In the genomic region with DNA sequence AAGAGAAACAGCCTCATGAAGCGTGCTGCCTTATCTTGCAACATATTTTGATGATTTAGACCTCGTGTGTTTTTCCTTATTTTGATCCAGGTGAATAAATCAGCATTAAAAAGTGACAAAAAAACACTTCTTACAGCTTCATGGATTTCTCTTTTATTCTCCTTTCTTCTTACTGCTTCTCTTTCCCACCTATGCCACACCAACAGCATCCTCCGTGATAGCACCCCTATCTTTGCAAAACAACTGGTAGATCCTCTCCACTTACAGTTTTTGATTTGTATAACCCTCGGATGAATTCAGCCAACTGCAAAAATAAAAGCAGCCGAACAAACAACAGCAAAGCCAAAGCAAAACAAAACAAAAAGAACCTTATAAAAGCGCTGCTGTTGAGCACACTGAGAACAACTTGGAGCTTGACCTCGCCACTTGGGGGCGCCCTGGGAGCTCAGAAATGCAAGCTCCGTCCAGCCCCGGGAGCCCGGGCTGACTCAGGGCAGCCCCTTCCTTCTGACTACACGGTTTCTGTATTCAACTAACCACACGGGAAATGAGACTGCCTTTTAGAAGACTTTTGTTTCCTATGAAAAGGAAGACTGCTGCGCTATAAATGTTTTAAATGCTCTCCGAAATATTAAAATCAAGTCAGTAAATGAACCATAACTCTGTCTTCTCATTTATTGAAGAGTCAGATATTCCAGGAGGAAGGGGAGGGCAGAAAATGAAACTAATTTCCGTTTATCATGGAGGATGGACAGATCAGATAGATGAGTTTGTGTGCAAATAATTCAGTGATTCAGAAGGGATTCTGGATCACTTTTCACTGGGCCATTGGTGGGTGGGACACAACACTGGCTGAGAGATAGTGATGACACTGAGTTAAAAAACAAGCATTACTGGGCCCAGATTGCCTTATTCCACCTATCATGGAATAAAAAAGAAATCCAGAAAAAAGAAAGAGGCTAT, we compare ENCODE assay signal across 8 cellular contexts.
DNase-seq lines count a peak whose midpoint lies in the region; ATAC-seq, FAIRE-seq and TF ChIP-seq lines count a peak whose summit lies in the region.
"Not testable (repeated sequence)": the region's sequence is repeated elsewhere in the genome, so short reads cannot be mapped to it uniquely, and the experiment has no call there.

No MANE protein-coding gene starts in this region.

- H3K27me3 ChIP-seq in DND-41 (ENCODE audit: insufficient read depth, low read length, poor library complexity); parathyroid adenoma (ENCODE audit: control insufficient read depth, insufficient read depth, low read length): not testable (repeated sequence)

- H2AFZ ChIP-seq in DND-41 (ENCODE audit: low read depth, low read length); parathyroid adenoma: not testable (repeated sequence)

- not testable (repeated sequence) for H3K36me3 Mint-ChIP-seq in T-helper 17 cell (ENCODE audit: low read depth); activated T-helper 2 cell treated with anti-CD3 and anti-CD28 coated beads, Interferon-gamma antibody, Interleukin-2, Interleukin-4, amounts not matched to agents 10 μg/mL and 5 μg/mL and 100 μg/mL, durations not matched to agents 14 hours and 24 hours and 36 hours (ENCODE audit: low read depth)

- not testable (repeated sequence) for H3K4me3 ChIP-seq in DND-41 (ENCODE audit: low read depth in 1 of 2, low read length in 2 of 2); parathyroid adenoma (ENCODE audit: low read depth, low read length)

- not testable (repeated sequence) for H3K4me1 Mint-ChIP-seq in T-helper 17 cell; activated T-helper 2 cell treated with anti-CD3 and anti-CD28 coated beads, Interferon-gamma antibody, Interleukin-2, Interleukin-4, amounts not matched to agents 10 μg/mL and 5 μg/mL and 100 μg/mL, durations not matched to agents 14 hours and 24 hours and 36 hours (ENCODE audit: low read depth)

- H3K4me2 ChIP-seq in DND-41 (ENCODE audit: insufficient read depth, low read length), result peak overlapping the region; percentile 22; the same call in 1 of the 2 replicates
- H3K4me2 ChIP-seq in parathyroid adenoma (ENCODE audit: low read length), result not testable (repeated sequence)

- H3K4me1 ChIP-seq in DND-41 (ENCODE audit: insufficient read depth, low read length); parathyroid adenoma: not testable (repeated sequence)

- not testable (repeated sequence) for H3K36me3 ChIP-seq in DND-41 (ENCODE audit: insufficient read depth, low read length); parathyroid adenoma (ENCODE audit: control insufficient read depth, insufficient read depth, low read length)

- not testable (repeated sequence) for H3K79me2 ChIP-seq in DND-41 (ENCODE audit: insufficient read depth, low read length); parathyroid adenoma

- FAIRE-seq in frontal cortex (lab: Jason Lieb, UNC), result peak; percentile 87

- H3K4me3 Mint-ChIP-seq in T-helper 17 cell; activated T-helper 2 cell treated with anti-CD3 and anti-CD28 coated beads, Interferon-gamma antibody, Interleukin-2, Interleukin-4, amounts not matched to agents 10 μg/mL and 5 μg/mL and 100 μg/mL, durations not matched to agents 14 hours and 24 hours and 36 hours (ENCODE audit: low read depth): not testable (repeated sequence)

- peak; percentile 86 for DNase-seq in DND-41
- not testable (repeated sequence) for DNase-seq in GM20000 (ENCODE audit: low spot score); frontal cortex (ENCODE audit: low spot score in 2 of 2)
- DNase-seq in T-helper 17 cell, result peak; percentile 56 to 82 (median 62)
- DNase-seq in activated T-helper 2 cell treated with anti-CD3 and anti-CD28 coated beads, Interferon-gamma antibody, Interleukin-2, Interleukin-4, amounts not matched to agents 10 μg/mL and 5 μg/mL and 100 μg/mL, durations not matched to agents 14 hours and 24 hours and 36 hours (ENCODE audit: low spot score), result peak; percentile 77
- DNase-seq in stimulated activated CD8-positive, alpha-beta memory T cell treated with anti-CD3 and anti-CD28 coated beads, Interleukin-7, amount 100 ng/mL, for 1 hour (ENCODE audit: low read depth in 2 of 2), result peak; percentile 69 to 77

- H3K27ac ChIP-seq in DND-41 (ENCODE audit: low read length); parathyroid adenoma: not testable (repeated sequence)

- not testable (repeated sequence) for H3K9me3 ChIP-seq in DND-41 (ENCODE audit: insufficient read depth, low read length, severe bottlenecking); T-helper 17 cell (ENCODE audit: control insufficient read depth, low read length, poor library complexity, severe bottlenecking); parathyroid adenoma (ENCODE audit: control insufficient read depth, low read length)

- H4K20me1 ChIP-seq in DND-41 (ENCODE audit: insufficient read depth, low read length), result not testable (repeated sequence)

- H3K9me3 Mint-ChIP-seq in activated T-helper 2 cell treated with anti-CD3 and anti-CD28 coated beads, Interferon-gamma antibody, Interleukin-2, Interleukin-4, amounts not matched to agents 10 μg/mL and 5 μg/mL and 100 μg/mL, durations not matched to agents 14 hours and 24 hours and 36 hours, result not testable (repeated sequence)

- intact Hi-C loops in activated T-helper 2 cell treated with anti-CD3 and anti-CD28 coated beads, Interferon-gamma antibody, Interleukin-2, Interleukin-4, amounts not matched to agents 10 μg/mL and 5 μg/mL and 100 μg/mL, durations not matched to agents 14 hours and 24 hours and 36 hours (cut with micrococcal nuclease), result not testable (repeated sequence)

- not testable (repeated sequence) for H3K27me3 Mint-ChIP-seq in T-helper 17 cell
- H3K27me3 Mint-ChIP-seq in activated T-helper 2 cell treated with anti-CD3 and anti-CD28 coated beads, Interferon-gamma antibody, Interleukin-2, Interleukin-4, amounts not matched to agents 10 μg/mL and 5 μg/mL and 100 μg/mL, durations not matched to agents 14 hours and 24 hours and 36 hours (ENCODE audit: low read depth), result peaks cover 19% of the 10 kb centered on the region

- H3K9ac ChIP-seq in DND-41 (ENCODE audit: low read depth, low read length); parathyroid adenoma: not testable (repeated sequence)

- not testable (repeated sequence) for H3K27ac Mint-ChIP-seq in T-helper 17 cell; activated T-helper 2 cell treated with anti-CD3 and anti-CD28 coated beads, Interferon-gamma antibody, Interleukin-2, Interleukin-4, amounts not matched to agents 10 μg/mL and 5 μg/mL and 100 μg/mL, durations not matched to agents 14 hours and 24 hours and 36 hours

- TF ChIP-seq CTCF in DND-41 (IDR thresholded peaks at IDR 0.05; ENCODE audit: borderline replicate concordance, extremely low read depth, low read length, poor library complexity, severe bottlenecking) (peak; percentile 36), GM20000 (IDR thresholded peaks at IDR 0.05; ENCODE audit: extremely low read depth, missing control alignments) (peak; percentile 33), parathyroid adenoma (IDR thresholded peaks at IDR 0.05) (peak; percentile 47)

- ATAC-seq in DND-41 (ENCODE audit: insufficient read depth, low read depth), result peak; percentile 100
- ATAC-seq in HG03066 (IDR thresholded peaks at IDR 0.05; ENCODE audit: low read depth, unreplicated experiment), result peak; percentile 95
- ATAC-seq in T-helper 17 cell, result peak; percentile 97
